ENCODE assay signal across 12 cellular contexts in the genomic region with DNA sequence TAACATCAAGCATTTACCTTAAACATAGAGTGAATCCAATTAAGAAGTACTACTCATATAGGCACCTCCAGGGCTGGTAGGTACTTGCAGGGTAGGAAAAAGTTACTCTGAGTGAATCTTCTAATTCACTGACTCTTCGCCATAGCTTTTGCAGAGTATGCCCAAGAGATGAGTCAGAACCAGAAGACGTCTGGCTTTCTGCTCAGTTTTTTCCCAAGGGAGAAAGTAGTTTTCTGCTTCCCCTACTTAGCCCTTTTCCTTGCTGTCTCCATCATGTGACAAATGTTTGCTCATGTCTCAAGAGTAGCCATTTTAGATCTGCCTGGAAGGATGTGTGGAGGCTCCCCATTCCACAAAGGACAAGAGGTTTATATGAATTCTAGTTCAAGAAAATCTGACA.
DNase-seq lines count a peak whose midpoint lies in the region; ATAC-seq, FAIRE-seq and TF ChIP-seq lines count a peak whose summit lies in the region.
"Had no signal": no experiment of that assay in that cellular context is flagged by ENCODE, and none has a peak within 500 bp of the region (broad histone marks: within the 10 kb centered on the region; RNA-seq: fewer than 3 reads in every experiment).

No MANE protein-coding gene starts in this region.

- peaks cover 7% of the 10 kb centered on the region for H3K4me1 ChIP-seq in A673 (ENCODE audit: insufficient read depth, low read length, poor library complexity, severe bottlenecking)
- H3K4me1 ChIP-seq in astrocyte (ENCODE audit: insufficient read depth, low read length): peaks cover 28% of the 10 kb centered on the region
- H3K4me1 ChIP-seq in lower lobe of right lung: peaks cover 9% of the 10 kb centered on the region
- no peaks in the 10 kb centered on the region for H3K4me1 ChIP-seq in Peyer's patch
- H3K4me1 ChIP-seq in neural progenitor cell: no peaks in the 10 kb centered on the region
- H3K4me1 ChIP-seq in Caco-2: no peaks in the 10 kb centered on the region
- H3K4me1 ChIP-seq: parathyroid adenoma had no signal

- DNase-seq in A673 (ENCODE audit: low spot score) (peak; percentile 84), GM04504 (ENCODE audit: low read depth) (peak; percentile 71), astrocyte (ENCODE audit: low read depth) (peak; percentile 83), kidney glomerular epithelial cell (lab: John Stamatoyannopoulos, UW) (peak; percentile 27), lower lobe of right lung (no peak), Peyer's patch (no peak), neural progenitor cell (ENCODE audit: low spot score) (no peak), Caco-2 (no peak)
- DNase-seq: COR-L47; effector memory CD8-positive, alpha-beta T cell had no signal

- H3K4me2 ChIP-seq in astrocyte (ENCODE audit: low read length) (peak overlapping the region; percentile 18), neural progenitor cell (no peak overlapping the region)

- H3K36me3 ChIP-seq in A673 (ENCODE audit: insufficient read depth, low read length, poor library complexity, severe bottlenecking) (peaks cover 11% of the 10 kb centered on the region), astrocyte (ENCODE audit: insufficient read depth, low read length) (peaks cover 8% of the 10 kb centered on the region), lower lobe of right lung (peaks cover 12% of the 10 kb centered on the region), Peyer's patch (peaks cover 0 to 18% (median 0%) of the 10 kb centered on the region in 3 donors), neural progenitor cell (peaks cover 7% of the 10 kb centered on the region), Caco-2 (ENCODE audit: control insufficient read depth, insufficient read depth, low read length) (no peaks in the 10 kb centered on the region; the same call in 1 of the 2 replicates)

- H4K20me1 ChIP-seq in astrocyte (ENCODE audit: insufficient read depth, low read length) (no peaks in the 10 kb centered on the region), neural progenitor cell (ENCODE audit: low read depth) (no peaks in the 10 kb centered on the region)

- no peak overlapping the region for H3K4me3 Mint-ChIP-seq in astrocyte (ENCODE audit: unreplicated experiment)
- H3K4me3 Mint-ChIP-seq in neural progenitor cell: no peak overlapping the region
- no peak overlapping the region for H3K4me3 Mint-ChIP-seq in Caco-2 (ENCODE audit: unreplicated experiment)
- H3K4me3 Mint-ChIP-seq: effector memory CD8-positive, alpha-beta T cell had no signal

- H3K36me3 Mint-ChIP-seq in astrocyte (ENCODE audit: low read depth, unreplicated experiment): peaks cover 9% of the 10 kb centered on the region
- peaks cover 15% of the 10 kb centered on the region for H3K36me3 Mint-ChIP-seq in neural progenitor cell
- H3K36me3 Mint-ChIP-seq in Caco-2 (ENCODE audit: insufficient read depth, unreplicated experiment): peaks cover 25% of the 10 kb centered on the region

- H3K27me3 Mint-ChIP-seq in astrocyte (ENCODE audit: low read depth, unreplicated experiment) (no peaks in the 10 kb centered on the region), neural progenitor cell (ENCODE audit: insufficient read depth, low read depth) (peaks cover 2% of the 10 kb centered on the region), Caco-2 (ENCODE audit: insufficient read depth, unreplicated experiment) (no peaks in the 10 kb centered on the region)
- H3K27me3 Mint-ChIP-seq: effector memory CD8-positive, alpha-beta T cell had no signal

- peak; percentile 62 for FAIRE-seq in astrocyte (lab: Jason Lieb, UNC)
- FAIRE-seq: keratinocyte had no signal

- peak overlapping the region; percentile 97 for H3K27ac Mint-ChIP-seq in astrocyte (ENCODE audit: unreplicated experiment)
- no peak overlapping the region for H3K27ac Mint-ChIP-seq in neural progenitor cell
- no peak overlapping the region for H3K27ac Mint-ChIP-seq in Caco-2 (ENCODE audit: unreplicated experiment)

- POLR2A ChIA-PET in A673 (lab: Charles Lee; ENCODE audit: low non-redundant PET): interaction anchor here (0.6 kb wide), 1 partner anchor 41 kb away, joined by 3 read pairs; no protein-coding TSS in a partner anchor
- POLR2A ChIA-PET in Caco-2 (lab: Charles Lee): no interaction called here

- BruUV-seq in A673 (replicated peaks; lab: Mats Ljungman, UMichigan) (TSS peak; percentile 1), Caco-2 (replicated peaks; lab: Mats Ljungman, UMichigan) (no TSS peak)

- H3K27me3 ChIP-seq in A673 (replicated peaks; ENCODE audit: insufficient read depth, low read depth, low read length, poor library complexity) (no peaks in the 10 kb centered on the region), astrocyte (ENCODE audit: insufficient read depth, low read length) (no peaks in the 10 kb centered on the region), lower lobe of right lung (ENCODE audit: low read depth) (no peaks in the 10 kb centered on the region), Peyer's patch (no peaks in the 10 kb centered on the region), neural progenitor cell (no peaks in the 10 kb centered on the region), Caco-2 (replicated peaks; ENCODE audit: control insufficient read depth, insufficient read depth, low read length) (no peaks in the 10 kb centered on the region)

- H3K4me3 ChIP-seq in A673 (ENCODE audit: low read depth, low read length, poor library complexity, severe bottlenecking) (no peak overlapping the region), astrocyte (ENCODE audit: insufficient read depth, low read depth, low read length) (no peak overlapping the region), lower lobe of right lung (no peak overlapping the region), Peyer's patch (no peak overlapping the region), neural progenitor cell (no peak overlapping the region), Caco-2 (ENCODE audit: low read depth, low read length) (no peak overlapping the region)

- H3K27ac ChIP-seq in A673 (ENCODE audit: low read depth, low read length, poor library complexity, severe bottlenecking) (peak overlapping the region; percentile 1), astrocyte (ENCODE audit: low read depth, low read length) (peak overlapping the region; percentile 77), lower lobe of right lung (no peak overlapping the region), Peyer's patch (no peak overlapping the region), neural progenitor cell (no peak overlapping the region)
- H3K27ac ChIP-seq: parathyroid adenoma had no signal

- peak overlapping the region; percentile 30 for H3K9ac ChIP-seq in astrocyte (ENCODE audit: low read length)
- no peak overlapping the region for H3K9ac ChIP-seq in neural progenitor cell
- H3K9ac ChIP-seq: parathyroid adenoma had no signal

- intact Hi-C loops in A673 (cut with micrococcal nuclease; ENCODE audit: unreplicated experiment) (no loop called here), lower lobe of right lung (cut with DNase I) (no loop called here), Caco-2 (cut with micrococcal nuclease; ENCODE audit: unreplicated experiment) (no loop called here)

- H3K4me1 Mint-ChIP-seq in astrocyte (ENCODE audit: low read depth, unreplicated experiment) (peaks cover 29% of the 10 kb centered on the region), neural progenitor cell (no peaks in the 10 kb centered on the region), Caco-2 (ENCODE audit: low read depth, unreplicated experiment) (peaks cover 6% of the 10 kb centered on the region)

- no peak for ATAC-seq in lower lobe of right lung
- ATAC-seq: effector memory CD8-positive, alpha-beta T cell had no signal

- CTCF ChIA-PET in A673 (lab: Charles Lee) (no interaction called here), Caco-2 (lab: Charles Lee) (no interaction called here)

- no peak for TF ChIP-seq CTCF in A673 (conservative IDR thresholded peaks at IDR 0.05; ENCODE audit: low read depth, low read length)
- TF ChIP-seq CTCF in astrocyte (IDR thresholded peaks at IDR 0.05; ENCODE audit: insufficient read depth, low read depth, low read length): no peak
- no peak for TF ChIP-seq CTCF in lower lobe of right lung (IDR thresholded peaks at IDR 0.05)
- no peak for TF ChIP-seq CTCF in Peyer's patch (IDR thresholded peaks at IDR 0.05)
- TF ChIP-seq CTCF in neural progenitor cell (IDR thresholded peaks at IDR 0.05): no peak
- TF ChIP-seq CTCF in Caco-2 (IDR thresholded peaks at IDR 0.05; ENCODE audit: insufficient read depth in 1 of 2, low read depth in 1 of 2, low read length in 1 of 2, severe bottlenecking in 1 of 2, unreplicated experiment in 1 of 2): no peak

- H3K9me3 Mint-ChIP-seq in astrocyte (ENCODE audit: unreplicated experiment) (no peaks in the 10 kb centered on the region), neural progenitor cell (no peaks in the 10 kb centered on the region), Caco-2 (ENCODE audit: unreplicated experiment) (no peaks in the 10 kb centered on the region)
- H3K9me3 Mint-ChIP-seq: effector memory CD8-positive, alpha-beta T cell had no signal

- peaks cover 35% of the 10 kb centered on the region for H3K79me2 ChIP-seq in astrocyte (ENCODE audit: insufficient read depth, low read length)
- H3K79me2 ChIP-seq in neural progenitor cell (ENCODE audit: low read depth): no peaks in the 10 kb centered on the region

- no peak for TF ChIP-seq POLR2A in Peyer's patch (IDR thresholded peaks at IDR 0.05)

- H3K9me3 ChIP-seq in A673 (ENCODE audit: low read depth, low read length, poor library complexity, severe bottlenecking): no peaks in the 10 kb centered on the region
- H3K9me3 ChIP-seq in astrocyte (ENCODE audit: insufficient read depth, low read depth, low read length): no peaks in the 10 kb centered on the region
- H3K9me3 ChIP-seq in lower lobe of right lung: no peaks in the 10 kb centered on the region
- no peaks in the 10 kb centered on the region for H3K9me3 ChIP-seq in Peyer's patch
- no peaks in the 10 kb centered on the region for H3K9me3 ChIP-seq in neural progenitor cell (ENCODE audit: low read depth)
- no peaks in the 10 kb centered on the region for H3K9me3 ChIP-seq in Caco-2

- H2AFZ ChIP-seq in astrocyte (ENCODE audit: low read depth, low read length): no peak overlapping the region
- H2AFZ ChIP-seq in neural progenitor cell (replicated peaks): no peak overlapping the region
- H2AFZ ChIP-seq: parathyroid adenoma had no signal

- peaks cover 9% of the 10 kb centered on the region for H3F3A ChIP-seq in neural progenitor cell (ENCODE audit: low read depth)

Comparison
In these comparisons a context has a peak if more than half of its experiments do, and no peak if none do; other contexts are left out.
1. DNase-seq: peak in A673 (single experiment), GM04504 (single experiment), astrocyte (single experiment) and kidney glomerular epithelial cell (single experiment); none in lower lobe of right lung (single experiment), Peyer's patch (0 of 3), neural progenitor cell (single experiment) and Caco-2 (0 of 2).
2. H3K27ac ChIP-seq: peak in A673 (single experiment) and astrocyte (single experiment); none in lower lobe of right lung (single experiment), Peyer's patch (0 of 4) and neural progenitor cell (single experiment).